ENCODE assay signal across 1 cellular context in genomic region chr3:66378256-66378655, GRCh38.
A peak's percentile ranks its signal among the peaks of the same experiment; 100 is the strongest.
TF ChIP-seq lines count a peak whose summit lies in the region.

No MANE protein-coding gene starts in this region.

TF ChIP-seq in GM12878, 131 proteins besides CTCF, POLR2A, EP300 and RAD21 (continued from another document):
- no peak for TF ChIP-seq ZNF687 (IDR thresholded peaks at IDR 0.05)
- peak; percentile 19; the same call in 1 of the 2 replicates for TF ChIP-seq SMC3 (IDR thresholded peaks at IDR 0.05; ENCODE audit: borderline replicate concordance, low read length)
- no peak for TF ChIP-seq ASH2L (IDR thresholded peaks at IDR 0.05; ENCODE audit: borderline replicate concordance, low read depth)
